10 cellular contexts compared by ENCODE assay signal in the genomic region with DNA sequence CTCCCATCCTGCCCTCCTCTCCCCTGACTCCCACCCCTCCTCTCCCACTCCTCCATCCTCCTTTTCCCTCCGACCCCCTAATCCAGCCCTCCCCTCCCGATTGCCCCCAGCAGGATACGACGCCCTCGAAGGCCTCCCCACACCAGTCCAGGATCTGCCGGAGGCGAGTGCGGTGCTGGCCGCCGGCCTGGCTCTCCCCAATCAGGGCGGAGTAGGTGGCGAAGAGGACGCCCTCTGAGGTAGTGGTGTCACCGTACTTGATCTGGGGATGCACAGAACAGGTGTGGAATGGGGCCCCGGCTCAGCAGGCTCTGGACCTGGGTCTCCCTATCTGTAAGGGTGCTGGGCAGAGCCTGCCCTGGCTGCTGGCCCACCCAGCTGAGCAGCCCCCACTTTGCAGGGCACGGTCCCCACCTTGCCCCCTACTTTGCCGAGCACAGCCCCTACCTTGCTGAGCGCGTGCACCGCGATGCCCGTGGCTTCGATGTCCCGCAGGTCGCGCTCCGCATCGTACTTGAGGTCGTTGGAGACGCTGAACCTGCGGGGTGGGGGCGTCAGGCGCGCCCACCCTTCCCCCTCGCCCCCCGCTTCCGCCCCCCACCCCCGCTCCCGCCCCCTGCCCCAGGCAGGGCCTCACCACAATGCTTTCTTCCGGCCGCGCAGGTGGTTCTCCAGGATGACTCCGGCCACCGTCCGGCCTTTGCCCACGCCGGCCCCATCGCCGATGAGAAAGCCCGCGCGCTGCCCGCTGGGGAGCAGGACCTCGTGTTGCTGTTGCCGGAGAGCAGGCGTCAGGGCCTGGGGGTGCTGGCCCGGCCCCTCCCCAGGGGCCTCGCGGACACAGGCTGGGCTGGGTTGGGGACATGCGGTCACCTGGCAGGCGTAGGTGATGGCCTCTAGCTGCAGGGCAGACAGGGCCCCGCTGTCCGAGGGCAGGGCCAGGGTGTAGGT. TPM values are rescaled to one million over a fixed set of nuclear protein-coding genes. Genes with fewer than 3 reads are reported as not detected.
A peak's percentile ranks its signal among the peaks of the same experiment; 100 is the strongest.
DNase-seq lines count a peak whose midpoint lies in the region; ATAC-seq and TF ChIP-seq lines count a peak whose summit lies in the region.
"Had no signal": no experiment of that assay in that cellular context is flagged by ENCODE, and none has a peak within 500 bp of the region (broad histone marks: within the 10 kb centered on the region; RNA-seq: fewer than 3 reads in every experiment).

No MANE protein-coding gene starts in this region.

- DNase-seq in left cardiac atrium (peak; percentile 20), Right ventricle myocardium superior (no peak), RWPE1 (ENCODE audit: low spot score) (no peak), endothelial cell (ENCODE audit: low spot score) (no peak), islet precursor cell (no peak), HuH-7.5 (ENCODE audit: low spot score) (no peak)
- DNase-seq in stimulated activated naive B cell treated with anti-CD40 and anti-IgM and Interleukin-4, amounts not matched to agents 10 μg/mL and 1 μg/mL and 100 μg/mL, for 72 hours: no peak
- DNase-seq: CD4-positive, CD25-positive, alpha-beta regulatory T cell; NCI-H1092 treated with DMSO at 0.1 percent for 48 hours; NCI-H1694 treated with DMSO at 0.1 percent for 48 hours had no signal

- peak overlapping the region; percentile 62 for H3K4me3 Mint-ChIP-seq in endothelial cell (ENCODE audit: unreplicated experiment)
- no peak overlapping the region for H3K4me3 Mint-ChIP-seq in stimulated activated naive B cell treated with anti-CD40 and anti-IgM and Interleukin-4, amounts not matched to agents 10 μg/mL and 1 μg/mL and 100 μg/mL, for 72 hours
- H3K4me3 Mint-ChIP-seq: CD4-positive, CD25-positive, alpha-beta regulatory T cell had no signal

- peaks cover 17% of the 10 kb centered on the region for H3K36me3 Mint-ChIP-seq in endothelial cell (ENCODE audit: low read depth, unreplicated experiment)
- peaks cover 38 to 67% of the 10 kb centered on the region in 2 donors for H3K36me3 Mint-ChIP-seq in stimulated activated naive B cell treated with anti-CD40 and anti-IgM and Interleukin-4, amounts not matched to agents 10 μg/mL and 1 μg/mL and 100 μg/mL, for 72 hours

- intact Hi-C loops in left cardiac atrium (cut with DNase I) (no loop called here), Right ventricle myocardium superior (cut with DNase I) (no loop called here)

- POLR2A ChIA-PET in RWPE1 (lab: Yijun Ruan, JAX; ENCODE audit: low non-redundant PET): no interaction called here

- no peak for TF ChIP-seq CTCF in RWPE1 (conservative IDR thresholded peaks at IDR 0.05; ENCODE audit: low read depth)
- no peak for TF ChIP-seq CTCF in endothelial cell (IDR thresholded peaks at IDR 0.05; ENCODE audit: unreplicated experiment)

- ATAC-seq in left cardiac atrium (no peak), Right ventricle myocardium superior (ENCODE audit: poor library complexity) (no peak)
- no peak for ATAC-seq in stimulated activated naive B cell treated with anti-CD40 and anti-IgM and Interleukin-4, amounts not matched to agents 10 μg/mL and 1 μg/mL and 100 μg/mL, for 72 hours (replicated peaks)

- H3K9me3 Mint-ChIP-seq in endothelial cell (ENCODE audit: unreplicated experiment): no peaks in the 10 kb centered on the region
- H3K9me3 Mint-ChIP-seq in stimulated activated naive B cell treated with anti-CD40 and anti-IgM and Interleukin-4, amounts not matched to agents 10 μg/mL and 1 μg/mL and 100 μg/mL, for 72 hours: no peaks in the 10 kb centered on the region
- H3K9me3 Mint-ChIP-seq: CD4-positive, CD25-positive, alpha-beta regulatory T cell had no signal

- peak overlapping the region; percentile 93 for H3K27ac ChIP-seq in RWPE1

- CTCF ChIA-PET in RWPE1 (lab: Yijun Ruan, JAX): interaction anchor here (1.2 kb wide), 1 partner anchor 9 kb away, joined by 3 read pairs; no protein-coding TSS in a partner anchor

- H3K27me3 Mint-ChIP-seq in endothelial cell (ENCODE audit: unreplicated experiment): peaks cover 13% of the 10 kb centered on the region
- H3K27me3 Mint-ChIP-seq in stimulated activated naive B cell treated with anti-CD40 and anti-IgM and Interleukin-4, amounts not matched to agents 10 μg/mL and 1 μg/mL and 100 μg/mL, for 72 hours: no peaks in the 10 kb centered on the region
- H3K27me3 Mint-ChIP-seq: CD4-positive, CD25-positive, alpha-beta regulatory T cell had no signal

- H3K4me1 Mint-ChIP-seq in endothelial cell (ENCODE audit: unreplicated experiment): no peaks in the 10 kb centered on the region
- peaks cover 6% of the 10 kb centered on the region in 2 donors for H3K4me1 Mint-ChIP-seq in stimulated activated naive B cell treated with anti-CD40 and anti-IgM and Interleukin-4, amounts not matched to agents 10 μg/mL and 1 μg/mL and 100 μg/mL, for 72 hours

- no peak overlapping the region for H3K27ac Mint-ChIP-seq in endothelial cell (ENCODE audit: unreplicated experiment)
- H3K27ac Mint-ChIP-seq in stimulated activated naive B cell treated with anti-CD40 and anti-IgM and Interleukin-4, amounts not matched to agents 10 μg/mL and 1 μg/mL and 100 μg/mL, for 72 hours: peak overlapping the region; percentile 59

RNA-seq across cellular contexts. Expression of gene GPX4, which starts 18.5 kb away (rescaled TPM):
- 100 to 1,000 TPM; 378 to 432 TPM for total RNA-seq in left cardiac atrium
- 345 TPM for total RNA-seq in Right ventricle myocardium superior
- total RNA-seq in endothelial cell (ENCODE audit: unreplicated experiment): 330 TPM

RNA-seq across cellular contexts. Expression of gene POLR2E, which starts 27.1 kb away (rescaled TPM):
- total RNA-seq in left cardiac atrium (100 to 1,000 TPM; 142 to 143 TPM), Right ventricle myocardium superior (146 TPM), endothelial cell (ENCODE audit: unreplicated experiment) (166 TPM)

RNA-seq across cellular contexts. Expression of gene SBNO2, which starts 51.8 kb away (rescaled TPM):
- total RNA-seq in left cardiac atrium (10 to 100 TPM; 27.2 to 64.2 TPM), Right ventricle myocardium superior (15.1 TPM), endothelial cell (ENCODE audit: unreplicated experiment) (46.4 TPM)

RNA-seq across cellular contexts. Expression of gene ARHGAP45, which starts 55.3 kb away (rescaled TPM):
- total RNA-seq in left cardiac atrium (10 to 100 TPM; 10.6 to 12.6 TPM), Right ventricle myocardium superior (5.1 TPM), endothelial cell (ENCODE audit: unreplicated experiment) (2.4 TPM)
